In genomic region chr2:74603282-74604000, GRCh38 we compare ENCODE assay signal across 15 cellular contexts. TPM values are rescaled to one million over a fixed set of nuclear protein-coding genes. Genes with fewer than 3 reads are reported as not detected.
"Had no signal": no experiment of that assay in that cellular context is flagged by ENCODE, and none has a peak within 500 bp of the region (broad histone marks: within the 10 kb centered on the region; RNA-seq: fewer than 3 reads in every experiment).

No MANE protein-coding gene starts in this region.

- H3K9me3 Mint-ChIP-seq: activated B cell treated with CpG ODN at 0.5 μM for 24 hours; activated naive CD4-positive, alpha-beta T cell treated with anti-CD3 and anti-CD28 coated beads, Interleukin-2, amount 50 U/mL, for 72 hours had no signal

- H3K36me3 Mint-ChIP-seq: activated naive CD4-positive, alpha-beta T cell treated with anti-CD3 and anti-CD28 coated beads, Interleukin-2, amount 50 U/mL, for 72 hours had no signal

- ATAC-seq: body of pancreas, left lobe of liver, pancreas, T-helper 17 cell had no signal

- H3K36me3 ChIP-seq: pancreas, thyroid gland had no signal

- H3K27ac Mint-ChIP-seq: activated B cell treated with CpG ODN at 0.5 μM for 24 hours, T-helper 17 cell had no signal

- H3K4me3 ChIP-seq: body of pancreas, pancreas, thyroid gland had no signal

- H3K27ac ChIP-seq: body of pancreas, pancreas, thyroid gland had no signal

- DNase-seq: activated B cell treated with CpG ODN at 0.5 μM for 24 hours; activated CD8-positive, alpha-beta memory T cell treated with anti-CD3 and anti-CD28 coated beads for 24 hours; activated effector memory CD4-positive, alpha-beta T cell treated with Interleukin-2 at 50 U/mL for 16 hours; amygdala; body of pancreas; hippocampal formation; pancreas; stimulated activated CD4-positive, alpha-beta T cell treated with anti-CD3 and anti-CD28 coated beads, Interleukin-12 subunit alpha, Interleukin-12 subunit beta, amount 100 ng/mL, for 4 hours; stimulated activated CD4-positive, alpha-beta T cell treated with anti-CD3 and anti-CD28 coated beads, Interleukin-2, amount 100 ng/mL, for 24 hours; T-helper 17 cell; thyroid gland had no signal

- H3K4me3 Mint-ChIP-seq: activated B cell treated with CpG ODN at 0.5 μM for 24 hours, T-helper 17 cell had no signal

- H3K27me3 ChIP-seq: body of pancreas, pancreas, thyroid gland had no signal

- H3K4me1 ChIP-seq: body of pancreas, pancreas, thyroid gland had no signal

- H3K9me3 ChIP-seq: body of pancreas, pancreas, thyroid gland had no signal

RNA-seq across cellular contexts. Expression of gene M1AP, which starts 44.7 kb away (rescaled TPM):
- total RNA-seq: activated B cell treated with CpG ODN at 0.5 μM for 24 hours; activated naive CD4-positive, alpha-beta T cell treated with anti-CD3 and anti-CD28 coated beads, Interleukin-2, amount 50 U/mL, for 72 hours; body of pancreas; glomerular endothelial cell; left lobe of liver; lung microvascular endothelial cell had no signal
